12 cellular contexts compared by ENCODE assay signal in genomic region chr1:240169188-240169587, GRCh38.
A peak's percentile ranks its signal among the peaks of the same experiment; 100 is the strongest.
DNase-seq lines count a peak whose midpoint lies in the region; ATAC-seq and TF ChIP-seq lines count a peak whose summit lies in the region.
"Had no signal": no experiment of that assay in that cellular context is flagged by ENCODE, and none has a peak within 500 bp of the region (broad histone marks: within the 10 kb centered on the region; RNA-seq: fewer than 3 reads in every experiment).

No MANE protein-coding gene starts in this region.

- ATAC-seq in HG02610 (IDR thresholded peaks at IDR 0.05; ENCODE audit: unreplicated experiment) = no peak
- no peak for ATAC-seq in GM21786 (IDR thresholded peaks at IDR 0.05; ENCODE audit: unreplicated experiment)
- ATAC-seq: CD8-positive, alpha-beta T cell had no signal

- no peak overlapping the region for H3K27ac ChIP-seq in 22Rv1
- no peak overlapping the region for H3K27ac ChIP-seq in OCI-LY7 (ENCODE audit: low read depth, low read length, poor library complexity, severe bottlenecking)
- no peak overlapping the region for H3K27ac ChIP-seq in substantia nigra (ENCODE audit: low read depth, low read length, poor library complexity, severe bottlenecking)

- no TSS peak for BruUV-seq in OCI-LY7 (replicated peaks; lab: Mats Ljungman, UMichigan)

- H3K36me3 ChIP-seq in OCI-LY7 (ENCODE audit: insufficient read depth, low read length) = no peaks in the 10 kb centered on the region

- H3K36me3 Mint-ChIP-seq in progenitor cell of endocrine pancreas (ENCODE audit: insufficient read depth) = no peaks in the 10 kb centered on the region
- H3K36me3 Mint-ChIP-seq: CD8-positive, alpha-beta T cell had no signal

- H3K9me3 ChIP-seq in OCI-LY7 (ENCODE audit: low read length) = no peaks in the 10 kb centered on the region

- no peak overlapping the region for H3K4me3 ChIP-seq in GM12864 (ENCODE audit: low read depth, low read length)
- no peak overlapping the region for H3K4me3 ChIP-seq in OCI-LY7 (ENCODE audit: low read depth, low read length, poor library complexity, severe bottlenecking)

- H3K4me2 ChIP-seq in OCI-LY7 (ENCODE audit: low read length) = no peak overlapping the region

- TF ChIP-seq CTCF in 22Rv1 (IDR thresholded peaks at IDR 0.05) = peak; percentile 70
- TF ChIP-seq CTCF in GM12864 (IDR thresholded peaks at IDR 0.05; ENCODE audit: low read depth, low read length, missing control alignments) = peak; percentile 26
- TF ChIP-seq CTCF in OCI-LY7 (conservative IDR thresholded peaks at IDR 0.05; ENCODE audit: low read length) = peak; percentile 67
- TF ChIP-seq CTCF in progenitor cell of endocrine pancreas (IDR thresholded peaks at IDR 0.05; ENCODE audit: unreplicated experiment) = no peak

- POLR2A ChIA-PET in OCI-LY7 (lab: Charles Lee) = no interaction called here

- no peak overlapping the region for H3K4me3 Mint-ChIP-seq in progenitor cell of endocrine pancreas (ENCODE audit: low read depth)
- H3K4me3 Mint-ChIP-seq: activated naive CD4-positive, alpha-beta T cell treated with anti-CD3 and anti-CD28 coated beads for 36 hours; CD8-positive, alpha-beta T cell had no signal

- intact Hi-C loops in OCI-LY7 (cut with micrococcal nuclease; ENCODE audit: unreplicated experiment) = no loop called here

- H3K4me1 Mint-ChIP-seq in progenitor cell of endocrine pancreas (ENCODE audit: low read depth) = peaks cover 10% of the 10 kb centered on the region

- H3K4me1 ChIP-seq in OCI-LY7 (ENCODE audit: insufficient read depth, low read length, poor library complexity, severe bottlenecking) = no peaks in the 10 kb centered on the region

- CTCF ChIA-PET in OCI-LY7 (lab: Charles Lee; ENCODE audit: unreplicated experiment) = no interaction called here

- DNase-seq in GM12864 (ENCODE audit: low read depth) = no peak
- peak; percentile 8 for DNase-seq in OCI-LY7 (ENCODE audit: low spot score)
- peak; percentile 36 for DNase-seq in fibroblast of gingiva (ENCODE audit: low read depth)
- DNase-seq in progenitor cell of endocrine pancreas (ENCODE audit: low spot score, unreplicated experiment) = no peak
- no peak for DNase-seq in substantia nigra (lab: John Stamatoyannopoulos, UW)
- DNase-seq: activated naive CD4-positive, alpha-beta T cell treated with anti-CD3 and anti-CD28 coated beads for 36 hours; CD8-positive, alpha-beta T cell; kidney glomerular epithelial cell; NCI-H774 had no signal

- no peak overlapping the region for H2AFZ ChIP-seq in OCI-LY7 (ENCODE audit: low read length)

- no peaks in the 10 kb centered on the region for H3K79me2 ChIP-seq in OCI-LY7 (ENCODE audit: insufficient read depth, low read depth, low read length)

- H3K27ac Mint-ChIP-seq in progenitor cell of endocrine pancreas = no peak overlapping the region
- H3K27ac Mint-ChIP-seq: activated naive CD4-positive, alpha-beta T cell treated with anti-CD3 and anti-CD28 coated beads for 36 hours; CD8-positive, alpha-beta T cell had no signal

- no peaks in the 10 kb centered on the region for H4K20me1 ChIP-seq in OCI-LY7 (ENCODE audit: insufficient read depth, low read length)

- H3K9me2 ChIP-seq in OCI-LY7 (ENCODE audit: insufficient read depth, low read length) = no peaks in the 10 kb centered on the region

- H3K9me3 Mint-ChIP-seq in progenitor cell of endocrine pancreas (ENCODE audit: low read depth) = peaks cover 6% of the 10 kb centered on the region

- peaks cover 56% of the 10 kb centered on the region for H3K27me3 Mint-ChIP-seq in progenitor cell of endocrine pancreas

Comparison
In these comparisons a context has a peak if more than half of its experiments do, and no peak if none do; other contexts are left out.
1. DNase-seq: peak in OCI-LY7 (single experiment) and fibroblast of gingiva (single experiment); none in GM12864 (single experiment), progenitor cell of endocrine pancreas (single experiment) and substantia nigra (0 of 49).